In the genomic region with DNA sequence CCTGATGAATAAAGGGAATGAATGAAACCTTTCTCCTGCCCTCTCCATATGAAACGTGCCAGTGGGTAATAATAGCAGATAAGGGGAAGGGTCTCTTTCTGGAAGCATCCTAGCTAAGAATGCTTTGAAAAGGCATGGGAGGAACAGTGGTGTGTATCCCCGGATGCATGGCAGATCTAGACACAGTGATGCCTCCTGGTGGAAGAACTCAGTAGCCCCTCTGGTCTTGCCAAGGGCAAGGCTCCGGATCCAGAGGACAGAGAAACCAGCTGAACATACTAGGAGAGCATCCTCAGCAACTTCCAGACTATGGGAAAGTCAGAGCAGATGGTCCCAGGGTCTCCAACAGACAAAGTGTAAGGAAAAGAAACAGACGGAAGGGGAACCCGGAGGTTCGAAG, we compare ENCODE assay signal across 12 cellular contexts. TPM values are rescaled to one million over a fixed set of nuclear protein-coding genes. Genes with fewer than 3 reads are reported as not detected.
DNase-seq lines count a peak whose midpoint lies in the region; ATAC-seq, FAIRE-seq and TF ChIP-seq lines count a peak whose summit lies in the region.
"Had no signal": no experiment of that assay in that cellular context is flagged by ENCODE, and none has a peak within 500 bp of the region (broad histone marks: within the 10 kb centered on the region; RNA-seq: fewer than 3 reads in every experiment).

No MANE protein-coding gene starts in this region.

- H3K4me1 Mint-ChIP-seq in WTC11 = no peaks in the 10 kb centered on the region
- H3K4me1 Mint-ChIP-seq: memory B cell had no signal

- H3K4me2 ChIP-seq in keratinocyte (ENCODE audit: control insufficient read depth, extremely low read depth, insufficient read depth, low read depth, low read length) = no peak overlapping the region

- dilution Hi-C loops in keratinocyte (cut with MboI; ENCODE audit: extremely low pct_ligation_motif_present, low sequenced_read_pairs) = no loop called here

- no peak for FAIRE-seq in keratinocyte (lab: Jason Lieb, UNC)

- CTCF ChIA-PET in BJ (lab: Yijun Ruan, JAX) = interaction anchor here (1.0 kb wide), 1 partner anchor 10 kb away, joined by 5 read pairs; no protein-coding TSS in a partner anchor
- CTCF ChIA-PET in HEK293T (lab: Yijun Ruan, JAX) = interaction anchor here (0.6 to 1.2 kb wide), 7 partner anchors 9 to 133 kb away, joined by 3 to 11 read pairs (median 3); no protein-coding TSS in a partner anchor
- CTCF ChIA-PET in WTC11 (lab: Charles Lee) = interaction anchor here (0.6 to 9.9 kb wide), 29 partner anchors 8 to 166 kb away, joined by 3 to 222 read pairs (median 5); partner anchors contain the start of genes BAIAP2L2, PICK1, PLA2G6 and SLC16A8

- peak; percentile 86 for ATAC-seq in WTC11
- ATAC-seq in GM21786 (IDR thresholded peaks at IDR 0.05; ENCODE audit: unreplicated experiment) = no peak
- ATAC-seq in GM19452 (IDR thresholded peaks at IDR 0.05; ENCODE audit: unreplicated experiment) = no peak

- H2AFZ ChIP-seq in keratinocyte (ENCODE audit: control insufficient read depth, low read length) = no peak overlapping the region

- H3K9ac ChIP-seq in keratinocyte (ENCODE audit: control insufficient read depth, extremely low read depth, insufficient read depth, low read length) = no peak overlapping the region

- H3K36me3 Mint-ChIP-seq in WTC11 = no peaks in the 10 kb centered on the region

- H3K9me3 Mint-ChIP-seq in WTC11 = no peaks in the 10 kb centered on the region
- H3K9me3 Mint-ChIP-seq: memory B cell had no signal

- no peaks in the 10 kb centered on the region for H4K20me1 ChIP-seq in keratinocyte (ENCODE audit: control insufficient read depth, extremely low read depth, insufficient read depth, low read length)

- no peaks in the 10 kb centered on the region for H3K9me1 ChIP-seq in keratinocyte (ENCODE audit: control insufficient read depth, extremely low read depth, insufficient read depth, low read length)

- POLR2A ChIA-PET in BJ (lab: Charles Lee) (interaction anchor here (0.6 kb wide), 1 partner anchor 237 kb away, joined by 9 read pairs; no protein-coding TSS in a partner anchor), HEK293T (lab: Yijun Ruan, JAX) (no interaction called here), WTC11 (lab: Charles Lee) (interaction anchor here (0.7 kb wide), 3 partner anchors 41 to 83 kb away, joined by 3 to 6 read pairs (median 4); no protein-coding TSS in a partner anchor)

- H3K9me3 ChIP-seq in keratinocyte (ENCODE audit: control insufficient read depth, low read depth, low read length) = no peaks in the 10 kb centered on the region

- DNase-seq in BJ (ENCODE audit: low read depth) = no peak
- DNase-seq in HEK293T (ENCODE audit: extremely low spot score) = peak; percentile 76
- DNase-seq in WTC11 (ENCODE audit: low spot score) = peak; percentile 62
- no peak for DNase-seq in keratinocyte (ENCODE audit: low read depth, low spot score)
- DNase-seq in T1000 (lab: John Stamatoyannopoulos, UW) = no peak
- DNase-seq in T-helper 2 cell = no peak
- DNase-seq: activated CD4-positive, CD25-positive, alpha-beta regulatory T cell treated with anti-CD3 and anti-CD28 coated beads, Interleukin-2, amount 50 U/mL, for 72 hours; NCI-H146 had no signal

- no peak overlapping the region for H3K4me3 ChIP-seq in BJ (ENCODE audit: low read depth, low read length)
- no peak overlapping the region for H3K4me3 ChIP-seq in keratinocyte (ENCODE audit: control insufficient read depth in 2 of 3, extremely low read depth in 1 of 3, insufficient read depth in 2 of 3, low read depth in 1 of 3, low read length in 3 of 3)

- H3K27me3 Mint-ChIP-seq in WTC11 (ENCODE audit: low read depth) = 0 out of 2 replicates have a peak, but pooled peaks cover 2% of the 10 kb centered on the region
- H3K27me3 Mint-ChIP-seq: memory B cell had no signal

- no peaks in the 10 kb centered on the region for H3K36me3 ChIP-seq in BJ (ENCODE audit: control insufficient read depth, insufficient read depth, low read length)
- no peaks in the 10 kb centered on the region for H3K36me3 ChIP-seq in keratinocyte (ENCODE audit: control insufficient read depth in 2 of 2, extremely low read depth in 1 of 2, insufficient read depth in 2 of 2, low read length in 2 of 2)

- TF ChIP-seq CTCF in BJ (IDR thresholded peaks at IDR 0.05; ENCODE audit: insufficient read depth, low read depth, low read length) (peak; percentile 31; the same call in 1 of the 2 replicates), WTC11 (IDR thresholded peaks at IDR 0.05) (no peak; the same call in 1 of the 2 replicates), keratinocyte (optimal IDR thresholded peaks at IDR 0.05 in 1 of 3, IDR thresholded peaks at IDR 0.05 in 1 of 3, conservative IDR thresholded peaks at IDR 0.05 in 1 of 3; ENCODE audit: extremely low read depth in 1 of 3, insufficient read depth in 2 of 3, low read length in 3 of 3) (peak; percentile 42 to 58 (median 55))

- H3K27ac ChIP-seq in keratinocyte (ENCODE audit: control insufficient read depth, insufficient read depth, low read length) = no peak overlapping the region

- H3K4me1 ChIP-seq in keratinocyte (ENCODE audit: control insufficient read depth, extremely low read depth, insufficient read depth, low read length) = no peaks in the 10 kb centered on the region

- H3K27ac Mint-ChIP-seq in WTC11 = peak overlapping the region; percentile 90; the same call in 1 of the 2 replicates

- H3K4me3 Mint-ChIP-seq in WTC11 = no peak overlapping the region
- H3K4me3 Mint-ChIP-seq: memory B cell had no signal

- H3K79me2 ChIP-seq in keratinocyte (ENCODE audit: control insufficient read depth, insufficient read depth, low read length) = no peaks in the 10 kb centered on the region

- H3K27me3 ChIP-seq in BJ (ENCODE audit: control insufficient read depth, insufficient read depth, low read length) (no peaks in the 10 kb centered on the region), keratinocyte (ENCODE audit: control insufficient read depth, extremely low read depth, insufficient read depth, low read length) (no peaks in the 10 kb centered on the region)

TF ChIP-seq in HEK293T, 16 proteins besides CTCF, POLR2A, EP300 and RAD21 (continues in another document):
- TF ChIP-seq ELF4 (IDR thresholded peaks at IDR 0.05) (no peak), L3MBTL2 (conservative IDR thresholded peaks at IDR 0.05) (no peak), CTBP1 (IDR thresholded peaks at IDR 0.05; ENCODE audit: borderline replicate concordance) (no peak), BHLHE40 (IDR thresholded peaks at IDR 0.05; ENCODE audit: borderline replicate concordance) (no peak), FOXA1 (IDR thresholded peaks at IDR 0.05) (no peak), NFRKB (IDR thresholded peaks at IDR 0.05) (no peak)

TF ChIP-seq in WTC11, 78 proteins besides CTCF, POLR2A, EP300 and RAD21 (continues in another document):
- TF ChIP-seq SMAD3 (CRISPR knock-in tag; IDR thresholded peaks at IDR 0.05; ENCODE audit: borderline replicate concordance) (no peak), OVOL2 (CRISPR knock-in tag; IDR thresholded peaks at IDR 0.05; ENCODE audit: borderline replicate concordance) (no peak)
- TF ChIP-seq, protein P1, sequence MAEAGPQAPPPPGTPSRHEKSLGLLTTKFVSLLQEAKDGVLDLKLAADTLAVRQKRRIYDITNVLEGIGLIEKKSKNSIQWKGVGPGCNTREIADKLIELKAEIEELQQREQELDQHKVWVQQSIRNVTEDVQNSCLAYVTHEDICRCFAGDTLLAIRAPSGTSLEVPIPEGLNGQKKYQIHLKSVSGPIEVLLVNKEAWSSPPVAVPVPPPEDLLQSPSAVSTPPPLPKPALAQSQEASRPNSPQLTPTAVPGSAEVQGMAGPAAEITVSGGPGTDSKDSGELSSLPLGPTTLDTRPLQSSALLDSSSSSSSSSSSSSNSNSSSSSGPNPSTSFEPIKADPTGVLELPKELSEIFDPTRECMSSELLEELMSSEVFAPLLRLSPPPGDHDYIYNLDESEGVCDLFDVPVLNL (CRISPR knock-in tag; IDR thresholded peaks at IDR 0.05; ENCODE audit: borderline replicate concordance, low read depth) = no peak

RNA-seq across cellular contexts. Expression of gene BAIAP2L2, which starts 6.4 kb away (rescaled TPM):
- polyA plus RNA-seq in BJ (2011; rRNA removed) (1.2 and 1.3 TPM in 2 replicates), keratinocyte (2.3 to 4.8 TPM (median 3.2 TPM) in 3 replicates)
- polyA minus RNA-seq in BJ (2011; rRNA and poly(A)+ RNA removed) = 0.33 and 0.67 TPM in 2 replicates
- 3.0 to 5.7 TPM (median 4.9 TPM) in 3 replicates for total RNA-seq in WTC11 (2021)
- polyA plus RNA-seq in keratinocyte (2011; ENCODE audit: low read depth) = 2.0 TPM
- polyA plus RNA-seq in keratinocyte (2011; cell fraction: cytosol; rRNA removed) = 2.5 and 7.8 TPM in 2 replicates
- polyA plus RNA-seq in keratinocyte (2011; cell fraction: nucleus; rRNA removed) = 2.3 and 3.2 TPM in 2 replicates
- 3.1 and 4.9 TPM in 2 replicates for polyA plus RNA-seq in keratinocyte (2012; ENCODE audit: low replicate concordance)
- 1.5 to 2.7 TPM (median 2.0 TPM) in 3 replicates for polyA minus RNA-seq in keratinocyte
- polyA minus RNA-seq in keratinocyte (2011; cell fraction: cytosol; rRNA and poly(A)+ RNA removed) = 9.8 TPM
- polyA minus RNA-seq in keratinocyte (2011; cell fraction: nucleus; rRNA and poly(A)+ RNA removed) = 2.2 TPM in 1 of 2 replicates, not detected in the other
- total RNA-seq: cerebellum had no signal

RNA-seq across cellular contexts. Expression of gene SLC16A8, which starts 20.1 kb away (rescaled TPM):
- polyA plus RNA-seq in BJ (2011; rRNA removed) (0.10 and 0.17 TPM in 2 replicates), keratinocyte (not detected in 3 replicates)
- polyA minus RNA-seq in BJ (2011; rRNA and poly(A)+ RNA removed) = not detected in 2 replicates
- 0.53 to 0.98 TPM (median 0.57 TPM) in 3 replicates for total RNA-seq in WTC11 (2021)
- not detected for polyA plus RNA-seq in keratinocyte (2011; ENCODE audit: low read depth)
- not detected in 2 replicates for polyA plus RNA-seq in keratinocyte (2011; cell fraction: cytosol; rRNA removed)
- not detected in 2 replicates for polyA plus RNA-seq in keratinocyte (2011; cell fraction: nucleus; rRNA removed)
- polyA plus RNA-seq in keratinocyte (2012; ENCODE audit: low replicate concordance) = 0.59 TPM in 1 of 2 replicates, not detected in the other
- polyA minus RNA-seq in keratinocyte = not detected in 3 replicates
- polyA minus RNA-seq in keratinocyte (2011; cell fraction: cytosol; rRNA and poly(A)+ RNA removed) = not detected
- polyA minus RNA-seq in keratinocyte (2011; cell fraction: nucleus; rRNA and poly(A)+ RNA removed) = not detected in 2 replicates

RNA-seq across cellular contexts. Expression of gene PICK1, which starts 46.9 kb away (rescaled TPM):
- polyA plus RNA-seq in BJ (2011; rRNA removed) (27.9 and 32.4 TPM in 2 replicates), keratinocyte (26.8 to 33.0 TPM (median 28.8 TPM) in 3 replicates)
- 13.4 and 19.7 TPM in 2 replicates for polyA minus RNA-seq in BJ (2011; rRNA and poly(A)+ RNA removed)
- total RNA-seq in WTC11 (2021) = 28.1 to 33.4 TPM (median 28.2 TPM) in 3 replicates
- 19.1 TPM for polyA plus RNA-seq in keratinocyte (2011; ENCODE audit: low read depth)
- 20.1 and 26.9 TPM in 2 replicates for polyA plus RNA-seq in keratinocyte (2011; cell fraction: cytosol; rRNA removed)
- 55.5 and 68.0 TPM in 2 replicates for polyA plus RNA-seq in keratinocyte (2011; cell fraction: nucleus; rRNA removed)
- 12.1 and 20.9 TPM in 2 replicates for polyA plus RNA-seq in keratinocyte (2012; ENCODE audit: low replicate concordance)
- 28.4 to 38.8 TPM (median 31.8 TPM) in 3 replicates for polyA minus RNA-seq in keratinocyte
- 14.6 TPM for polyA minus RNA-seq in keratinocyte (2011; cell fraction: cytosol; rRNA and poly(A)+ RNA removed)
- 15.1 and 23.4 TPM in 2 replicates for polyA minus RNA-seq in keratinocyte (2011; cell fraction: nucleus; rRNA and poly(A)+ RNA removed)

Comparison
In these comparisons a context has a peak if more than half of its experiments do, and no peak if none do; other contexts are left out.
1. DNase-seq: peak in HEK293T (single experiment) and WTC11 (single experiment); none in BJ (single experiment), keratinocyte (single experiment), T1000 (single experiment) and T-helper 2 cell (0 of 5).